In the genomic region with DNA sequence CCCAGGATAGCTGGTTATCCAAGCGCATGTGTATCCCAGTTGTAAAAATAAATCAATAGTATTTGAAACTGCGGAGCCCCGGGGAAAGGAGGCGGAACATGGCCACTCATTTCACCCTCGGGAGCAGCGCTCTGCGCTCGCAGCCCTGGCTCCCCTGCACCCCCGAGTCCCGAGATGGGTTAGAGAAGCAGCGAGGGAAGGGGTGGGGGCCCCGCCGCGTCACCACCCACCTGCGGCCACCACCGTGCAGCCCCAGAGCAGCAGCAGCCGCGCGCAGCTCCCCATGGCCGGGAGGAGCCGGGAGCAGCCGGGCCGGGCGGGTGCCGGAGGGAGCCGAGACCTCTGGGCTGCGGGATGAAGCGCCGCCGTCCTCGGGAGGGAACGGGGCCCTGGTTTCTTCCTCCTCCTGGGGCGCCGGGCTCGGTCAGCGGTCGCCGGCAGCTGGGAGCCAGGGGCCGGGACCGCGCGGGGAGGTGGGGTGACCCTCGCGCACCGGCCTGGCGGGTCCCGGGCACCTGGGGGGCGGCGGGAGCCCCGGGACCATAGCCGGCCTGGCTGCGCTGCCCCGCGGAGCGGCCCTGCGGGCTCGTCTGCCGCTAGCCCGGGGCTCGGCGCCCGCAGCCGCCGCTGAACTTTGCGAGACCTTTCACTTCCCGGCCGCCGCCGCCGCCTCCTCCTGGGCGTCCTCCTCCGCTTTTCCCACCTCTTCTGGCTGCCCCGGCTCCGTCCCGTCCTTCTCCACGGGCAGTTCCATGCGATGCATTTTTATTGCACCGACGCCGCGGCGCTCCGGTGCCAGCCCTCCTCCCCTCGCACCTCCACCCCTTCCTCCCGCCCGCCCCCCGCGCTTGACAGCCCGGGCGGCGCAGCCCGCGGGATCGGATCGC, we compare ENCODE assay signal across 7 cellular contexts. TPM values are rescaled to one million over a fixed set of nuclear protein-coding genes. Genes with fewer than 3 reads are reported as not detected.
A peak's percentile ranks its signal among the peaks of the same experiment; 100 is the strongest.
DNase-seq lines count a peak whose midpoint lies in the region; TF ChIP-seq lines count a peak whose summit lies in the region.

A gene (minus strand): TSS at position 740 of the 887 bp plus-strand sequence. CDS start 455 bp downstream, at position 285.

- H3K27ac Mint-ChIP-seq in mesothelial cell of epicardium, result peak within 1 kb of the TSS; percentile 21

- H3K27me3 Mint-ChIP-seq in mesothelial cell of epicardium (ENCODE audit: low read depth), result peaks cover 63% of the 10 kb centered on the region

- no peaks in the 10 kb centered on the region for H3K36me3 ChIP-seq in endocrine pancreas (ENCODE audit: control insufficient read depth, insufficient read depth, low read length)
- H3K36me3 ChIP-seq in thyroid gland, result no peaks in the 10 kb centered on the region

- in situ Hi-C loops in GM13977 (cut with MboI; ENCODE audit: low pct_unique_long_range_greater_than_20kb, low sequenced_read_pairs, unreplicated experiment), result no loop called here

- WGBS in thyroid gland, 2 donors, result 0 to 1% methylated on average over 43 to 56 of the region's 95 CpGs

- peak within 1 kb of the TSS in 2 of 3 donors; percentile 61 to 75 for H3K27ac ChIP-seq in thyroid gland

- TF ChIP-seq POLR2A in thyroid gland (IDR thresholded peaks at IDR 0.05), result no peak

- TF ChIP-seq CTCF in GM13977 (IDR thresholded peaks at IDR 0.05; ENCODE audit: extremely low read depth, insufficient read depth, missing control alignments) (no peak), WI38 (IDR thresholded peaks at IDR 0.05; ENCODE audit: low read depth, low read length) (no peak), mesothelial cell of epicardium (IDR thresholded peaks at IDR 0.05; ENCODE audit: unreplicated experiment) (no peak), thyroid gland (IDR thresholded peaks at IDR 0.05) (no peak)

- DNase-seq in GM13977 (ENCODE audit: low spot score) (peak; percentile 64), HK-2 (ENCODE audit: unreplicated experiment) (peak; percentile 53), mesothelial cell of epicardium (ENCODE audit: low spot score in 2 of 2, unreplicated experiment in 2 of 2) (peak; percentile 28 to 55), thyroid gland (peak; percentile 21 to 29), NCI-H524 treated with DMSO at 0.1 percent for 48 hours (lab: John Stamatoyannopoulos, UW) (no peak)

- H3K4me3 ChIP-seq in WI38 (ENCODE audit: low read depth, low read length), result peak within 1 kb of the TSS; percentile 90
- H3K4me3 ChIP-seq in endocrine pancreas (ENCODE audit: control insufficient read depth, insufficient read depth, low read length), result no peak within 1 kb of the TSS
- H3K4me3 ChIP-seq in thyroid gland (replicated peaks in 1 of 3), result peak within 1 kb of the TSS; percentile 40 to 64 (median 46)

- H3K9me3 ChIP-seq in endocrine pancreas (ENCODE audit: control insufficient read depth, low read length) (no peaks in the 10 kb centered on the region), thyroid gland (no peaks in the 10 kb centered on the region)

- peak within 1 kb of the TSS; percentile 82 for H3K4me3 Mint-ChIP-seq in mesothelial cell of epicardium

- H3K4me1 Mint-ChIP-seq in mesothelial cell of epicardium, result peaks cover 27% of the 10 kb centered on the region

- no peaks in the 10 kb centered on the region for H3K9me3 Mint-ChIP-seq in mesothelial cell of epicardium

- peak within 1 kb of the TSS; percentile 48 for H3K9ac ChIP-seq in endocrine pancreas (ENCODE audit: control insufficient read depth, insufficient read depth, low read length)

- no peaks in the 10 kb centered on the region for H3K36me3 Mint-ChIP-seq in mesothelial cell of epicardium

- H3K27me3 ChIP-seq in endocrine pancreas (ENCODE audit: control insufficient read depth, insufficient read depth, low read length) (peaks cover 4% of the 10 kb centered on the region), thyroid gland (no peaks in the 10 kb centered on the region)

- H3K4me1 ChIP-seq in endocrine pancreas (ENCODE audit: control insufficient read depth, insufficient read depth, low read length) (no peaks in the 10 kb centered on the region), thyroid gland (peaks cover 6 to 11% of the 10 kb centered on the region in 2 donors)

- intact Hi-C loops in thyroid gland (cut with DNase I), result no loop called here

RNA-seq across cellular contexts. Expression of the gene that starts here (rescaled TPM):
- total RNA-seq in mesothelial cell of epicardium, result 4.8 to 6.0 TPM (median 5.9 TPM) in 3 replicates
- 10 to 100 TPM; 11.1 to 21.0 (median 16.1) TPM for total RNA-seq in thyroid gland
